ENCODE assay signal across 1 cellular context in the genomic region with DNA sequence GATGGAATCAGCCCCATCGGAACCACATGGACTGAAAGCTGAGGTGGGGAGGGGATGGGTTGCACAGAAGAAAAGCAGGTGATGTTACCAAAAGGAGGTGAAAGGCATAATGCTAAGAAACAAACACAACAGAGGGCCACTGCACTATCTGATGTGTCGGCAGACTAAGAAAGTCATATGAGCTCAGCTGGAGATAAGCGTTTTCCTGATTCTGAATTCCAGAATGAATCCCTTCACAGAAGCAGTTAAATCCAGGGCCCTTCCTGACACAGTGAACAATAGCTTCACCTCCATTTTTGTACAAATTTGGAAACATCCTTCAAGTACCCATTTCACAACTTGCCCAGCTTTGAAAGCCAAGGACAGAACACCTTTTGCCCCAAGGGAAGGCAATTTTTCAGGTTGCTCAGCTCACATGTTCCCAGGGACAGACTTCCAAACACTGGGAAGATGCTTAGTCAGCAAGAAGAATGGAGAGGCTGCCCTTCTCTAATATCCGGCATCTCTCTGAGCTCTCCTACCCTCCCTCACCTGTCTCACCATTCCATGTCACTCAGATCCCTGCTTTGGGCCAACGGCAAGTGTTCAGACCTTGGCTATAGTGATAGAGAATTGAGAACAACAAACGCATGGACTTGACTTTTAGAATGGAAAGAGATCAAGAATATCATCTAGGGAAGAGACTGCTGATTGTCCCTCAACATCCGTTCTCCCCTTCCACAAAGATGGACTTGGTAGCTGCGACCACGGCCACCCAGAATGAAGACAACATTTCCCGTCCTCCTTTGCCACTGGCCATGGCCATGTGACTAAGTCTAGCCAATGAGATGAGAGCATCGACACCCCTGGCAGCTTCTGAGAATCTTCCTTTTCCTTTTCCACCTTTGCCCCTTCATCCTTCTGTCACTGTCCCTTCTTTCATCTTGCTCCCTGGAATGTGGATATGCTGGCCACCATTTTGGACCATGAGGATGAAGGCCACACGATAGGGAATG.
TF ChIP-seq lines count a peak whose summit lies in the region.

No MANE protein-coding gene starts in this region.

TF ChIP-seq in GM12878, 131 proteins besides CTCF, POLR2A, EP300 and RAD21 (continued from another document):
- TF ChIP-seq BCL3 (IDR thresholded peaks at IDR 0.05; ENCODE audit: borderline replicate concordance, insufficient read depth, low read depth, low read length, poor library complexity, severe bottlenecking) (no peak), MEF2B (IDR thresholded peaks at IDR 0.05; ENCODE audit: partially characterized antibody, poor library complexity, severe bottlenecking) (no peak), KDM1A (IDR thresholded peaks at IDR 0.05; ENCODE audit: borderline replicate concordance) (no peak)
